13 cellular contexts compared by ENCODE assay signal in genomic region chr13:114155923-114156883, GRCh38. TPM values are rescaled to one million over a fixed set of nuclear protein-coding genes. Genes with fewer than 3 reads are reported as not detected.
DNase-seq lines count a peak whose midpoint lies in the region; ATAC-seq and TF ChIP-seq lines count a peak whose summit lies in the region.
"Had no signal": no experiment of that assay in that cellular context is flagged by ENCODE, and none has a peak within 500 bp of the region (broad histone marks: within the 10 kb centered on the region; RNA-seq: fewer than 3 reads in every experiment).

No MANE protein-coding gene starts in this region.

- intact Hi-C loops in cardiac septum (cut with DNase I): no loop called here
- intact Hi-C loops in heart right ventricle (cut with DNase I): no loop called here

- peaks cover 83 to 86% of the 10 kb centered on the region in 2 donors for H3K4me1 Mint-ChIP-seq in immature natural killer cell

- H3K27me3 Mint-ChIP-seq in immature natural killer cell (ENCODE audit: low read depth in 3 of 3): peaks cover 10 to 22% (median 12%) of the 10 kb centered on the region in 3 donors

- TF ChIP-seq CTCF in heart right ventricle (IDR thresholded peaks at IDR 0.05): no peak
- no peak for TF ChIP-seq CTCF in WERI-Rb-1 (IDR thresholded peaks at IDR 0.05; ENCODE audit: low read depth, low read length)

- H3K4me1 ChIP-seq in heart right ventricle: peaks cover 0 to 12% (median 0%) of the 10 kb centered on the region in 9 donors
- H3K4me1 ChIP-seq: BE2C had no signal

- H3K4me3 ChIP-seq in heart right ventricle (no peak overlapping the region), WERI-Rb-1 (ENCODE audit: low read depth, low read length) (no peak overlapping the region)
- H3K4me3 ChIP-seq: gastrocnemius medialis had no signal

- DNase-seq in cardiac septum (ENCODE audit: low spot score) (peak; percentile 46), heart right ventricle (no peak), WERI-Rb-1 (no peak), immature natural killer cell (no peak)
- DNase-seq: BE2C, gastrocnemius medialis, NCI-H146, NCI-H526, T1000 had no signal

- peaks cover 0 to 4% (median 0%) of the 10 kb centered on the region in 3 donors for H3K36me3 Mint-ChIP-seq in immature natural killer cell

- no peaks in the 10 kb centered on the region for H3K36me3 ChIP-seq in heart right ventricle
- H3K36me3 ChIP-seq in WERI-Rb-1: no peaks in the 10 kb centered on the region
- H3K36me3 ChIP-seq: BE2C, gastrocnemius medialis had no signal

- ATAC-seq in heart right ventricle: no peak
- no peak for ATAC-seq in GM21423 (IDR thresholded peaks at IDR 0.05; ENCODE audit: unreplicated experiment)
- ATAC-seq in HG03196 (IDR thresholded peaks at IDR 0.05; ENCODE audit: unreplicated experiment): no peak
- ATAC-seq in HG03159 (IDR thresholded peaks at IDR 0.05; ENCODE audit: unreplicated experiment): no peak
- no peak for ATAC-seq in GM18858 (IDR thresholded peaks at IDR 0.05; ENCODE audit: unreplicated experiment)
- ATAC-seq: gastrocnemius medialis had no signal

- H3K27me3 ChIP-seq in heart right ventricle: peaks cover 0 to 3% (median 0%) of the 10 kb centered on the region in 7 donors
- H3K27me3 ChIP-seq in WERI-Rb-1 (ENCODE audit: insufficient read depth, low read depth, severe bottlenecking): no peaks in the 10 kb centered on the region
- H3K27me3 ChIP-seq: BE2C had no signal

- peak overlapping the region; percentile 57 to 86 (median 77) for H3K4me3 Mint-ChIP-seq in immature natural killer cell

- H3K9me3 ChIP-seq in heart right ventricle (no peaks in the 10 kb centered on the region), WERI-Rb-1 (ENCODE audit: severe bottlenecking) (peaks cover 3% of the 10 kb centered on the region)
- H3K9me3 ChIP-seq: BE2C, gastrocnemius medialis had no signal

- H3K9me3 Mint-ChIP-seq in immature natural killer cell: no peaks in the 10 kb centered on the region

- H3K27ac ChIP-seq in heart right ventricle (peak overlapping the region in 1 of 10 donors; percentile 47), WERI-Rb-1 (peak overlapping the region; percentile 33)
- H3K27ac ChIP-seq: gastrocnemius medialis had no signal

- 60 to 65% methylated on average over 10 to 19 of the region's 19 CpGs for WGBS in heart right ventricle, 2 donors

- peak overlapping the region; percentile 85 to 98 (median 92) for H3K27ac Mint-ChIP-seq in immature natural killer cell

RNA-seq across cellular contexts. Expression of gene CFAP97D2, which starts 22.9 kb away (rescaled TPM):
- not detected for total RNA-seq in cardiac septum
- total RNA-seq in heart right ventricle: not detected
- not detected for polyA plus RNA-seq in heart right ventricle
- 1 to 10 TPM in 1 of 3 donors, under 1 TPM in 2; 0.40 to 1.0 (median 0.44) TPM for polyA plus RNA-seq in immature natural killer cell
- total RNA-seq: gastrocnemius medialis had no signal

RNA-seq across cellular contexts. Expression of gene RASA3, which starts 23.8 kb away (rescaled TPM):
- total RNA-seq in cardiac septum (9.7 TPM), heart right ventricle (10 to 100 TPM in 7 of 10 donors, 1 to 10 TPM in 3; 7.3 to 16.9 (median 10.6) TPM)
- polyA plus RNA-seq in heart right ventricle (1 to 10 TPM; 6.8 to 7.3 TPM), immature natural killer cell (100 to 1,000 TPM in 1 of 3 donors, 10 to 100 TPM in 2; 37.4 to 153 (median 64.8) TPM)
